Comparison of ENCODE assay signal across 32 cellular contexts in genomic region chr18:55309249-55309648, GRCh38.
"Had no signal": no experiment of that assay in that cellular context is flagged by ENCODE, and none has a peak within 500 bp of the region (broad histone marks: within the 10 kb centered on the region; RNA-seq: fewer than 3 reads in every experiment).

No MANE protein-coding gene starts in this region.

- DNase-seq: activated CD4-positive, alpha-beta memory T cell treated with anti-CD3 and anti-CD28 coated beads, Interleukin-2, amount 10 ng/mL, durations not matched to agents 7 days and 5 days; activated CD4-positive, alpha-beta T cell treated with anti-CD3 and anti-CD28 coated beads for 1 hour; activated CD4-positive, alpha-beta T cell treated with anti-CD3 and anti-CD28 coated beads for 4 hours; activated CD4-positive, alpha-beta T cell treated with anti-CD3 and anti-CD28 coated beads, Interleukin-2, amount 10 ng/mL, durations not matched to agents 7 days and 5 days; activated CD4-positive, alpha-beta T cell treated with anti-CD3 and anti-CD28 coated beads, Interleukin-2, amount 50 U/mL, for 4 hours; activated CD8-positive, alpha-beta memory T cell treated with anti-CD3 and anti-CD28 coated beads, Interleukin-2, amount 50 U/mL, for 48 hours; activated gamma-delta T cell; activated naive CD4-positive, alpha-beta T cell; activated naive CD4-positive, alpha-beta T cell treated with anti-CD3 and anti-CD28 coated beads, Interleukin-2, amount 10 ng/mL, durations not matched to agents 7 days and 5 days; activated naive CD8-positive, alpha-beta T cell treated with anti-CD3 and anti-CD28 coated beads, Interleukin-2, amount 10 ng/mL, durations not matched to agents 7 days and 5 days; activated T-cell treated with anti-CD3 and anti-CD28 coated beads for 4 hours; activated T-cell treated with anti-CD3 and anti-CD28 coated beads, Interleukin-2, amount 50 U/mL, for 24 hours; activated T-cell treated with anti-CD3 and anti-CD28 coated beads, Interleukin-2, amount 50 U/mL, for 72 hours; amniotic stem cell; anterior cingulate cortex; brain microvascular endothelial cell; cortex of kidney; dermis blood vessel endothelial cell; effector CD4-positive, alpha-beta T cell; effector memory CD8-positive, alpha-beta T cell; erythroblast; foreskin keratinocyte; gastrocnemius medialis; glutamatergic neuron; heart left ventricle; T-helper 2 cell had no signal

- H3K27me3 Mint-ChIP-seq: activated naive CD4-positive, alpha-beta T cell treated with anti-CD3 and anti-CD28 coated beads, Interleukin-2, amount 10 ng/mL, durations not matched to agents 7 days and 5 days; activated T-cell treated with anti-CD3 and anti-CD28 coated beads, Interleukin-2, amount 50 U/mL, for 24 hours; central memory CD8-positive, alpha-beta T cell; effector memory CD8-positive, alpha-beta T cell had no signal

- H3K27ac Mint-ChIP-seq: activated CD4-positive, alpha-beta memory T cell treated with anti-CD3 and anti-CD28 coated beads, Interleukin-2, amount 10 ng/mL, durations not matched to agents 7 days and 5 days; activated CD4-positive, alpha-beta T cell treated with anti-CD3 and anti-CD28 coated beads, Interleukin-2, amount 10 ng/mL, durations not matched to agents 7 days and 5 days; activated naive CD4-positive, alpha-beta T cell treated with anti-CD3 and anti-CD28 coated beads, Interleukin-2, amount 10 ng/mL, durations not matched to agents 7 days and 5 days; activated naive CD4-positive, alpha-beta T cell treated with anti-CD3 and anti-CD28 coated beads, Interleukin-2, amount 50 U/mL, for 72 hours; activated naive CD8-positive, alpha-beta T cell treated with anti-CD3 and anti-CD28 coated beads, Interleukin-2, amount 10 ng/mL, durations not matched to agents 7 days and 5 days; activated T-cell treated with anti-CD3 and anti-CD28 coated beads, Interleukin-2, amount 50 U/mL, for 24 hours; activated T-cell treated with anti-CD3 and anti-CD28 coated beads, Interleukin-2, amount 50 U/mL, for 72 hours; effector memory CD8-positive, alpha-beta T cell had no signal

- H3K4me3 Mint-ChIP-seq: activated CD4-positive, alpha-beta memory T cell treated with anti-CD3 and anti-CD28 coated beads, Interleukin-2, amount 10 ng/mL, durations not matched to agents 7 days and 5 days; activated CD4-positive, alpha-beta T cell treated with anti-CD3 and anti-CD28 coated beads, Interleukin-2, amount 10 ng/mL, durations not matched to agents 7 days and 5 days; activated naive CD4-positive, alpha-beta T cell treated with anti-CD3 and anti-CD28 coated beads, Interleukin-2, amount 10 ng/mL, durations not matched to agents 7 days and 5 days; activated naive CD8-positive, alpha-beta T cell treated with anti-CD3 and anti-CD28 coated beads, Interleukin-2, amount 10 ng/mL, durations not matched to agents 7 days and 5 days; activated T-cell treated with anti-CD3 and anti-CD28 coated beads, Interleukin-2, amount 50 U/mL, for 24 hours; activated T-cell treated with anti-CD3 and anti-CD28 coated beads, Interleukin-2, amount 50 U/mL, for 72 hours; central memory CD8-positive, alpha-beta T cell; effector memory CD8-positive, alpha-beta T cell had no signal

- ATAC-seq: activated naive CD4-positive, alpha-beta T cell treated with anti-CD3 and anti-CD28 coated beads, Interleukin-2, amount 50 U/mL, for 72 hours; activated T-cell treated with anti-CD3 and anti-CD28 coated beads, Interleukin-2, amount 50 U/mL, for 72 hours; effector memory CD8-positive, alpha-beta T cell; foreskin keratinocyte; heart left ventricle had no signal

- H3K9me3 Mint-ChIP-seq: activated CD4-positive, alpha-beta memory T cell treated with anti-CD3 and anti-CD28 coated beads, Interleukin-2, amount 10 ng/mL, durations not matched to agents 7 days and 5 days; activated CD4-positive, alpha-beta T cell treated with anti-CD3 and anti-CD28 coated beads, Interleukin-2, amount 10 ng/mL, durations not matched to agents 7 days and 5 days; activated naive CD4-positive, alpha-beta T cell treated with anti-CD3 and anti-CD28 coated beads, Interleukin-2, amount 10 ng/mL, durations not matched to agents 7 days and 5 days; activated naive CD8-positive, alpha-beta T cell treated with anti-CD3 and anti-CD28 coated beads, Interleukin-2, amount 10 ng/mL, durations not matched to agents 7 days and 5 days; activated T-cell treated with anti-CD3 and anti-CD28 coated beads, Interleukin-2, amount 50 U/mL, for 24 hours; activated T-cell treated with anti-CD3 and anti-CD28 coated beads, Interleukin-2, amount 50 U/mL, for 72 hours had no signal

- H3K36me3 ChIP-seq: brain microvascular endothelial cell, esophagus muscularis mucosa, gastrocnemius medialis had no signal

- FAIRE-seq: astrocyte, bronchial epithelial cell, colon had no signal

- H3K27ac ChIP-seq: brain microvascular endothelial cell, esophagus muscularis mucosa, foreskin keratinocyte had no signal

- H3K27me3 ChIP-seq: brain microvascular endothelial cell, esophagus muscularis mucosa, foreskin keratinocyte, gastrocnemius medialis, heart left ventricle had no signal

- H3K4me1 Mint-ChIP-seq: activated CD4-positive, alpha-beta memory T cell treated with anti-CD3 and anti-CD28 coated beads, Interleukin-2, amount 10 ng/mL, durations not matched to agents 7 days and 5 days; activated CD4-positive, alpha-beta T cell treated with anti-CD3 and anti-CD28 coated beads, Interleukin-2, amount 10 ng/mL, durations not matched to agents 7 days and 5 days; activated naive CD4-positive, alpha-beta T cell treated with anti-CD3 and anti-CD28 coated beads, Interleukin-2, amount 10 ng/mL, durations not matched to agents 7 days and 5 days; activated naive CD8-positive, alpha-beta T cell treated with anti-CD3 and anti-CD28 coated beads, Interleukin-2, amount 10 ng/mL, durations not matched to agents 7 days and 5 days; central memory CD8-positive, alpha-beta T cell had no signal

- H3K4me3 ChIP-seq: esophagus muscularis mucosa, gastrocnemius medialis, heart left ventricle had no signal

- H3K9me3 ChIP-seq: esophagus muscularis mucosa, gastrocnemius medialis, heart left ventricle had no signal

- H3K36me3 Mint-ChIP-seq: activated naive CD4-positive, alpha-beta T cell treated with anti-CD3 and anti-CD28 coated beads, Interleukin-2, amount 10 ng/mL, durations not matched to agents 7 days and 5 days; activated naive CD4-positive, alpha-beta T cell treated with anti-CD3 and anti-CD28 coated beads, Interleukin-2, amount 50 U/mL, for 72 hours; activated naive CD8-positive, alpha-beta T cell treated with anti-CD3 and anti-CD28 coated beads, Interleukin-2, amount 10 ng/mL, durations not matched to agents 7 days and 5 days had no signal

- H3K4me1 ChIP-seq: foreskin keratinocyte had no signal
